Comparison of ENCODE assay signal across 12 cellular contexts in the genomic region with DNA sequence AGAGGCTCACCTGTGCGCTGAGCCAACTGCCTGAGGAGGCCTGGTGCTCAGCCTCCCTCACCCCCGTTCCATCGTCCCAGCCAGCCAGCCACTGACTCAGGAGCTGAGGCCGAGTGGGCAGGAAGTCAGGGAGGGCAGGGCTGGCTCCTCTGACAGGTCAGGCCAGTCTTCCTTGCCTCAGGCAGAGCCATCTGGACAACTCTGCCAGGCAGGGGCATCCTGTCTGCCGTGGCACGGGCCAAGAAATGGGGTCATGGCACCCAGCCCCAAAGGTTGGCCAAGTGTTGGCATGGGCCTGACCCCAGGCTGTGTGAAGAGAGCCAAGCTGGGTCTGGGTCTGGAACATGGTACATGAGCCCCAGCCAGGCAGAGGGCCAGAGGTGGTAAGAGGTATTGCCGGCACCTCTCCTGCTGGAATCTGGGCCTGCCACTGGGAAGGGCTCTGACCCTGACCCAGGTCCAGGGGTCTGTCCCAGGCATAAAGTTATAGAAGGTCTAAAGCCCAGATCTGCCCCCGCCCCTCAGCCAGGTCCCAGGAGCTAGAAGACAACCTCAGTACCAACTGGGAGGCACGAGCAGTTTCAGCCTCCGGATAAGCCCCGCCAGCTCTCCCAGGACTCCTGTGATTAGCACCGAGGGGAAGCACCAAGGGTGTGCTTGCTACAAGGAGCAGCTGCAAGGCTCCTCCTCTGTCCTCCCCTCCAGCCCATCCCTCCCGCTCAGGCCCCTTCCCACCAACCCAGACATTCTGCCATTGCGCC. TPM values are rescaled to one million over a fixed set of nuclear protein-coding genes. Genes with fewer than 3 reads are reported as not detected.
DNase-seq lines count a peak whose midpoint lies in the region; ATAC-seq and TF ChIP-seq lines count a peak whose summit lies in the region.
"Had no signal": no experiment of that assay in that cellular context is flagged by ENCODE, and none has a peak within 500 bp of the region (broad histone marks: within the 10 kb centered on the region; RNA-seq: fewer than 3 reads in every experiment).

No MANE protein-coding gene starts in this region.

- no peak overlapping the region for H3K27ac Mint-ChIP-seq in MCF 10A (ENCODE audit: low read depth, unreplicated experiment)
- peak overlapping the region; percentile 26 to 70 (median 42) for H3K27ac Mint-ChIP-seq in nephron
- H3K27ac Mint-ChIP-seq in chondrocyte (ENCODE audit: unreplicated experiment) = no peak overlapping the region
- no peak overlapping the region for H3K27ac Mint-ChIP-seq in activated CD8-positive, alpha-beta memory T cell treated with anti-CD3 and anti-CD28 coated beads, Interleukin-2, amount 10 ng/mL, durations not matched to agents 7 days and 5 days

- peak; percentile 78 for DNase-seq in ACHN
- DNase-seq in HPDE6-E6E7 (ENCODE audit: extremely low spot score) = peak; percentile 86
- DNase-seq in MCF 10A (ENCODE audit: unreplicated experiment) = peak; percentile 88
- no peak for DNase-seq in chondrocyte (ENCODE audit: low spot score)
- DNase-seq in activated CD8-positive, alpha-beta memory T cell treated with anti-CD3 and anti-CD28 coated beads, Interleukin-2, amount 10 ng/mL, durations not matched to agents 7 days and 5 days = no peak
- DNase-seq in GM13977 (ENCODE audit: low spot score) = no peak
- DNase-seq in NCI-H1417 (lab: John Stamatoyannopoulos, UW) = no peak
- DNase-seq: AML-193, NCI-H2029 had no signal

- H3K4me3 Mint-ChIP-seq in MCF 10A (ENCODE audit: unreplicated experiment) (no peak overlapping the region), nephron (peak overlapping the region in 2 of 3 experiments; percentile 6 to 30), chondrocyte (ENCODE audit: unreplicated experiment) (no peak overlapping the region)
- no peak overlapping the region for H3K4me3 Mint-ChIP-seq in activated CD8-positive, alpha-beta memory T cell treated with anti-CD3 and anti-CD28 coated beads, Interleukin-2, amount 10 ng/mL, durations not matched to agents 7 days and 5 days
- H3K4me3 Mint-ChIP-seq: activated naive CD8-positive, alpha-beta T cell had no signal

- H3K36me3 Mint-ChIP-seq in MCF 10A (ENCODE audit: insufficient read depth, unreplicated experiment) = no peaks in the 10 kb centered on the region
- no peaks in the 10 kb centered on the region for H3K36me3 Mint-ChIP-seq in nephron (ENCODE audit: low read depth)
- no peaks in the 10 kb centered on the region for H3K36me3 Mint-ChIP-seq in chondrocyte (ENCODE audit: low read depth)
- H3K36me3 Mint-ChIP-seq in activated CD8-positive, alpha-beta memory T cell treated with anti-CD3 and anti-CD28 coated beads, Interleukin-2, amount 10 ng/mL, durations not matched to agents 7 days and 5 days = peaks cover 8% of the 10 kb centered on the region
- H3K36me3 Mint-ChIP-seq: activated naive CD8-positive, alpha-beta T cell had no signal

- H3K9me3 Mint-ChIP-seq in MCF 10A (ENCODE audit: unreplicated experiment) (no peaks in the 10 kb centered on the region), nephron (no peaks in the 10 kb centered on the region), chondrocyte (ENCODE audit: low read depth) (no peaks in the 10 kb centered on the region)
- no peaks in the 10 kb centered on the region for H3K9me3 Mint-ChIP-seq in activated CD8-positive, alpha-beta memory T cell treated with anti-CD3 and anti-CD28 coated beads, Interleukin-2, amount 10 ng/mL, durations not matched to agents 7 days and 5 days (ENCODE audit: low read depth)

- intact Hi-C loops in MCF 10A (cut with micrococcal nuclease) = no loop called here

- TF ChIP-seq CTCF in MCF 10A (IDR thresholded peaks at IDR 0.05; ENCODE audit: unreplicated experiment) (no peak), nephron (IDR thresholded peaks at IDR 0.05; ENCODE audit: unreplicated experiment in 3 of 3) (no peak), chondrocyte (IDR thresholded peaks at IDR 0.05) (no peak), GM13977 (IDR thresholded peaks at IDR 0.05; ENCODE audit: extremely low read depth, insufficient read depth, missing control alignments) (no peak)

- POLR2A ChIA-PET in MCF 10A (lab: Yijun Ruan, JAX) = interaction anchor here (1.2 to 1.6 kb wide), 3 partner anchors 8 to 17 kb away, joined by 3 to 5 read pairs (median 4); no protein-coding TSS in a partner anchor

- ATAC-seq in activated CD8-positive, alpha-beta memory T cell treated with anti-CD3 and anti-CD28 coated beads, Interleukin-2, amount 10 ng/mL, durations not matched to agents 7 days and 5 days = no peak
- ATAC-seq: Panc1 had no signal

- H3K4me1 Mint-ChIP-seq in MCF 10A (ENCODE audit: insufficient read depth, unreplicated experiment) (peaks cover 15% of the 10 kb centered on the region), nephron (peaks cover 17% of the 10 kb centered on the region), chondrocyte (ENCODE audit: low read depth) (peaks cover 24% of the 10 kb centered on the region)
- H3K4me1 Mint-ChIP-seq in activated CD8-positive, alpha-beta memory T cell treated with anti-CD3 and anti-CD28 coated beads, Interleukin-2, amount 10 ng/mL, durations not matched to agents 7 days and 5 days = peaks cover 4% of the 10 kb centered on the region

- CTCF ChIA-PET in MCF 10A (lab: Yijun Ruan, JAX) = interaction anchor here (0.6 to 14.1 kb wide), 8 partner anchors 10 to 1406 kb away, joined by 3 to 263 read pairs (median 4); no protein-coding TSS in a partner anchor
- CTCF ChIA-PET in activated CD8-positive, alpha-beta memory T cell treated with anti-CD3 and anti-CD28 coated beads, Interleukin-2, amount 10 ng/mL, durations not matched to agents 7 days and 5 days (lab: Charles Lee) = interaction anchor here (1.4 to 2.8 kb wide), 3 partner anchors 10 to 34 kb away, joined by 3 to 11 read pairs (median 8); partner anchors contain the start of gene PAM16

- in situ Hi-C loops in ACHN (cut with HindIII; ENCODE audit: low pct_ligation_motif_present, low pct_unique_long_range_greater_than_20kb, low sequenced_read_pairs) = no loop called here
- in situ Hi-C loops in GM13977 (cut with MboI; ENCODE audit: low pct_unique_long_range_greater_than_20kb, low sequenced_read_pairs, unreplicated experiment) = no loop called here

- BruUV-seq in MCF 10A (replicated peaks; lab: Mats Ljungman, UMichigan) = no TSS peak

- H3K27me3 Mint-ChIP-seq in MCF 10A (ENCODE audit: insufficient read depth, unreplicated experiment) (no peaks in the 10 kb centered on the region), nephron (ENCODE audit: low read depth) (peaks cover 8% of the 10 kb centered on the region), chondrocyte (ENCODE audit: low read depth) (no peaks in the 10 kb centered on the region)
- H3K27me3 Mint-ChIP-seq in activated CD8-positive, alpha-beta memory T cell treated with anti-CD3 and anti-CD28 coated beads, Interleukin-2, amount 10 ng/mL, durations not matched to agents 7 days and 5 days = no peaks in the 10 kb centered on the region
- H3K27me3 Mint-ChIP-seq: activated naive CD8-positive, alpha-beta T cell had no signal

RNA-seq across cellular contexts. Expression of gene VASN, which starts 2.5 kb away (rescaled TPM):
- 4.0 and 7.1 TPM in 2 replicates for total RNA-seq in MCF 10A (2022)
- 79.7 to 82.0 TPM (median 81.8 TPM) in 3 replicates for total RNA-seq in chondrocyte
- not detected for total RNA-seq in activated CD8-positive, alpha-beta memory T cell treated with anti-CD3 and anti-CD28 coated beads, Interleukin-2, amount 10 ng/mL, durations not matched to agents 7 days and 5 days

RNA-seq across cellular contexts. Expression of gene PAM16, which starts 18.1 kb away (rescaled TPM):
- total RNA-seq in MCF 10A (2022) (71.8 and 117 TPM in 2 replicates), chondrocyte (21.6 to 24.4 TPM (median 22.4 TPM) in 3 replicates)
- 10 to 100 TPM; 47.5 to 49.4 TPM for total RNA-seq in activated CD8-positive, alpha-beta memory T cell treated with anti-CD3 and anti-CD28 coated beads, Interleukin-2, amount 10 ng/mL, durations not matched to agents 7 days and 5 days

RNA-seq across cellular contexts. Expression of gene CORO7, which starts 47.2 kb away (rescaled TPM):
- total RNA-seq in MCF 10A (2022) = 20.3 and 24.9 TPM in 2 replicates
- total RNA-seq in chondrocyte = 18.8 to 26.0 TPM (median 24.6 TPM) in 3 replicates
- 100 to 1,000 TPM; 142 to 246 TPM for total RNA-seq in activated CD8-positive, alpha-beta memory T cell treated with anti-CD3 and anti-CD28 coated beads, Interleukin-2, amount 10 ng/mL, durations not matched to agents 7 days and 5 days

RNA-seq across cellular contexts. Expression of gene GLIS2, which starts 53.3 kb away (rescaled TPM):
- total RNA-seq in MCF 10A (2022) = 14.7 and 15.8 TPM in 2 replicates
- total RNA-seq in chondrocyte = 58.7 to 62.8 TPM (median 61.2 TPM) in 3 replicates
- under 1 TPM; 0.55 to 0.63 TPM for total RNA-seq in activated CD8-positive, alpha-beta memory T cell treated with anti-CD3 and anti-CD28 coated beads, Interleukin-2, amount 10 ng/mL, durations not matched to agents 7 days and 5 days

RNA-seq across cellular contexts. Expression of gene DNAJA3, which starts 56.5 kb away (rescaled TPM):
- total RNA-seq in MCF 10A (2022) (98.1 and 101 TPM in 2 replicates), chondrocyte (27.5 to 28.0 TPM (median 27.8 TPM) in 3 replicates)
- total RNA-seq in activated CD8-positive, alpha-beta memory T cell treated with anti-CD3 and anti-CD28 coated beads, Interleukin-2, amount 10 ng/mL, durations not matched to agents 7 days and 5 days = 10 to 100 TPM; 64.0 to 68.7 TPM

Comparison
In these comparisons a context has a peak if more than half of its experiments do, and no peak if none do; other contexts are left out.
1. DNase-seq: peak in ACHN (single experiment), HPDE6-E6E7 (single experiment) and MCF 10A (single experiment); none in chondrocyte (single experiment), activated CD8-positive, alpha-beta memory T cell treated with anti-CD3 and anti-CD28 coated beads, Interleukin-2, amount 10 ng/mL, durations not matched to agents 7 days and 5 days (single experiment), GM13977 (single experiment) and NCI-H1417 (0 of 3).
2. H3K27ac Mint-ChIP-seq: peak in nephron (3 of 3); none in MCF 10A (single experiment), chondrocyte (single experiment) and activated CD8-positive, alpha-beta memory T cell treated with anti-CD3 and anti-CD28 coated beads, Interleukin-2, amount 10 ng/mL, durations not matched to agents 7 days and 5 days (single experiment).
3. H3K4me3 Mint-ChIP-seq: peak in nephron (2 of 3); none in MCF 10A (single experiment), chondrocyte (single experiment) and activated CD8-positive, alpha-beta memory T cell treated with anti-CD3 and anti-CD28 coated beads, Interleukin-2, amount 10 ng/mL, durations not matched to agents 7 days and 5 days (single experiment).